ENCODE assay signal across 9 cellular contexts in genomic region chr7:139647812-139648616, GRCh38.
DNase-seq lines count a peak whose midpoint lies in the region; ATAC-seq, FAIRE-seq and TF ChIP-seq lines count a peak whose summit lies in the region.
"Had no signal": no experiment of that assay in that cellular context is flagged by ENCODE, and none has a peak within 500 bp of the region (broad histone marks: within the 10 kb centered on the region; RNA-seq: fewer than 3 reads in every experiment).

No MANE protein-coding gene starts in this region.

- no peaks in the 10 kb centered on the region for H3K9me3 Mint-ChIP-seq in effector memory CD8-positive, alpha-beta T cell
- no peaks in the 10 kb centered on the region for H3K9me3 Mint-ChIP-seq in endothelial cell (ENCODE audit: unreplicated experiment)

- H3K4me1 ChIP-seq in right atrium auricular region (peaks cover 0 to 68% of the 10 kb centered on the region in 2 donors), ascending aorta (peaks cover 0 to 6% of the 10 kb centered on the region in 2 donors), mucosa of rectum (ENCODE audit: control insufficient read depth in 2 of 2, insufficient read depth in 2 of 2, low read length in 2 of 2) (peaks cover 9 to 12% of the 10 kb centered on the region in 2 donors), pancreas (peaks cover 8 to 38% (median 16%) of the 10 kb centered on the region in 3 donors)

- peak overlapping the region in 1 of 2 donors; percentile 43 for H3K4me3 Mint-ChIP-seq in effector memory CD8-positive, alpha-beta T cell
- no peak overlapping the region for H3K4me3 Mint-ChIP-seq in endothelial cell (ENCODE audit: unreplicated experiment)

- no peak for FAIRE-seq in pancreas (lab: Jason Lieb, UNC)
- FAIRE-seq: HTR-8/SVneo had no signal

- intact Hi-C loops in left cardiac atrium (cut with DNase I) = loop anchor here (5.0 kb wide), 4 partner anchors 54 to 354 kb away; partner anchors contain the start of gene HIPK2 (in 1 of the 2)
- intact Hi-C loops in ascending aorta (cut with DNase I) = no loop called here
- intact Hi-C loops in pancreas (cut with DNase I) = loop anchor here in 2 of 3 donors (5.0 to 10.0 kb wide), 3 partner anchors 117 to 354 kb away; partner anchors contain the start of gene HIPK2 (in 1 of the 2)

- no peaks in the 10 kb centered on the region for H3K27me3 Mint-ChIP-seq in effector memory CD8-positive, alpha-beta T cell
- H3K27me3 Mint-ChIP-seq in endothelial cell (ENCODE audit: unreplicated experiment) = peaks cover 4% of the 10 kb centered on the region

- H3K9me3 ChIP-seq in right atrium auricular region (no peaks in the 10 kb centered on the region), ascending aorta (no peaks in the 10 kb centered on the region), mucosa of rectum (ENCODE audit: control insufficient read depth in 2 of 2, low read length in 2 of 2) (no peaks in the 10 kb centered on the region), pancreas (no peaks in the 10 kb centered on the region)

- peaks cover 14 to 21% of the 10 kb centered on the region in 2 donors for H3K4me1 Mint-ChIP-seq in effector memory CD8-positive, alpha-beta T cell (ENCODE audit: low read depth in 2 of 2)
- peaks cover 24% of the 10 kb centered on the region for H3K4me1 Mint-ChIP-seq in endothelial cell (ENCODE audit: unreplicated experiment)

- H3K36me3 ChIP-seq in right atrium auricular region = peaks cover 4% of the 10 kb centered on the region
- no peaks in the 10 kb centered on the region for H3K36me3 ChIP-seq in ascending aorta
- H3K36me3 ChIP-seq in mucosa of rectum (ENCODE audit: control insufficient read depth in 2 of 2, insufficient read depth in 2 of 2, low read length in 2 of 2) = no peaks in the 10 kb centered on the region
- no peaks in the 10 kb centered on the region for H3K36me3 ChIP-seq in pancreas

- peak overlapping the region; percentile 75 to 82 for H3K27ac ChIP-seq in right atrium auricular region
- H3K27ac ChIP-seq in ascending aorta = peak overlapping the region; percentile 17 to 23
- peak overlapping the region; percentile 8 to 17 for H3K27ac ChIP-seq in mucosa of rectum (ENCODE audit: low read depth in 2 of 2, low read length in 2 of 2)
- H3K27ac ChIP-seq in pancreas = peak overlapping the region in 2 of 4 donors; percentile 59 to 62

- H3K27me3 ChIP-seq in right atrium auricular region = no peaks in the 10 kb centered on the region
- no peaks in the 10 kb centered on the region for H3K27me3 ChIP-seq in ascending aorta
- no peaks in the 10 kb centered on the region for H3K27me3 ChIP-seq in mucosa of rectum (ENCODE audit: control insufficient read depth in 2 of 2, insufficient read depth in 2 of 2, low read length in 2 of 2)
- no peaks in the 10 kb centered on the region for H3K27me3 ChIP-seq in pancreas

- H3K27ac Mint-ChIP-seq in effector memory CD8-positive, alpha-beta T cell = peak overlapping the region in 1 of 2 donors; percentile 87
- no peak overlapping the region for H3K27ac Mint-ChIP-seq in endothelial cell (ENCODE audit: unreplicated experiment)

- H3K9ac ChIP-seq in mucosa of rectum (ENCODE audit: low read depth in 1 of 2, low read length in 2 of 2) = peak overlapping the region in 1 of 2 donors; percentile 1

- H3K4me3 ChIP-seq in right atrium auricular region (no peak overlapping the region), ascending aorta (no peak overlapping the region), mucosa of rectum (ENCODE audit: low read length in 2 of 2) (peak overlapping the region in 1 of 2 donors; percentile 9), pancreas (no peak overlapping the region)

- no peaks in the 10 kb centered on the region for H3K36me3 Mint-ChIP-seq in effector memory CD8-positive, alpha-beta T cell (ENCODE audit: insufficient read depth)
- H3K36me3 Mint-ChIP-seq in endothelial cell (ENCODE audit: low read depth, unreplicated experiment) = peaks cover 4% of the 10 kb centered on the region

- no peak for TF ChIP-seq CTCF in right atrium auricular region (IDR thresholded peaks at IDR 0.05)
- TF ChIP-seq CTCF in ascending aorta (IDR thresholded peaks at IDR 0.05) = no peak
- no peak for TF ChIP-seq CTCF in endothelial cell (IDR thresholded peaks at IDR 0.05; ENCODE audit: unreplicated experiment)
- TF ChIP-seq CTCF in pancreas (IDR thresholded peaks at IDR 0.05) = no peak

- 88% methylated on average over 12 of the region's 12 CpGs for WGBS in pancreas, 2 donors

- DNase-seq in right atrium auricular region (ENCODE audit: low spot score) (no peak), left cardiac atrium (no peak), ascending aorta (ENCODE audit: low spot score in 2 of 2) (no peak), endothelial cell (ENCODE audit: low spot score) (no peak), pancreas (no peak)
- no peak for DNase-seq in effector memory CD8-positive, alpha-beta T cell
- no peak for DNase-seq in stimulated activated CD4-positive, alpha-beta T cell treated with anti-CD3 and anti-CD28 coated beads, Interleukin-4, amount 100 ng/mL, for 24 hours

- ATAC-seq in left cardiac atrium (no peak), pancreas (no peak)
- no peak for ATAC-seq in effector memory CD8-positive, alpha-beta T cell (replicated peaks)
